14 cellular contexts compared by ENCODE assay signal in genomic region chr2:172496096-172496709, GRCh38.
DNase-seq lines count a peak whose midpoint lies in the region; ATAC-seq and TF ChIP-seq lines count a peak whose summit lies in the region.
"Had no signal": no experiment of that assay in that cellular context is flagged by ENCODE, and none has a peak within 500 bp of the region (broad histone marks: within the 10 kb centered on the region; RNA-seq: fewer than 3 reads in every experiment).

No MANE protein-coding gene starts in this region.

- H3F3A ChIP-seq in MM.1S (ENCODE audit: insufficient read depth, low read length) = peaks cover 28% of the 10 kb centered on the region

- no peaks in the 10 kb centered on the region for H3K27me3 ChIP-seq in MM.1S (replicated peaks; ENCODE audit: insufficient read depth, low read length)
- H3K27me3 ChIP-seq: heart left ventricle had no signal

- H3K36me3 Mint-ChIP-seq in central memory CD8-positive, alpha-beta T cell (ENCODE audit: insufficient read depth) = peaks cover 35% of the 10 kb centered on the region

- no peak overlapping the region for H3K4me3 ChIP-seq in MM.1S (ENCODE audit: low read length)
- H3K4me3 ChIP-seq: heart left ventricle, lower lobe of right lung had no signal

- no peak for TF ChIP-seq CTCF in MM.1S (IDR thresholded peaks at IDR 0.05; ENCODE audit: low read length)

- peaks cover 58% of the 10 kb centered on the region for H3K4me1 ChIP-seq in MM.1S (ENCODE audit: low read length)
- H3K4me1 ChIP-seq: lower lobe of right lung, parathyroid adenoma had no signal

- H3K4me1 Mint-ChIP-seq in central memory CD8-positive, alpha-beta T cell = peaks cover 25% of the 10 kb centered on the region

- H2AFZ ChIP-seq in MM.1S (ENCODE audit: low read length) = 0 out of 2 replicates have a peak overlapping the region, but pooled peaks have one; percentile 6
- H2AFZ ChIP-seq: parathyroid adenoma had no signal

- peak overlapping the region; percentile 15 for H3K4me2 ChIP-seq in MM.1S (ENCODE audit: low read depth, low read length)

- 0 out of 2 replicates have a peak, but pooled peaks cover 6% of the 10 kb centered on the region for H3K36me3 ChIP-seq in MM.1S (replicated peaks; ENCODE audit: insufficient read depth, low read length)

- H3K9me2 ChIP-seq in MM.1S (replicated peaks; ENCODE audit: insufficient read depth, low read length) = no peaks in the 10 kb centered on the region

- DNase-seq in Ammon's horn (ENCODE audit: low spot score) (peak; percentile 10), MM.1S (no peak), HUDEP-2 (lab: John Stamatoyannopoulos, UW; ENCODE audit: unreplicated experiment in 76 of 76) (no peak), D341Med (ENCODE audit: low spot score) (no peak), NCI-H187 (lab: John Stamatoyannopoulos, UW) (no peak)
- DNase-seq in activated CD4-positive, alpha-beta T cell treated with anti-CD3 and anti-CD28 coated beads for 4 hours = peak; percentile 23 to 29
- no peak for DNase-seq in central memory CD8-positive, alpha-beta T cell (ENCODE audit: low spot score in 2 of 2)
- DNase-seq: effector CD8-positive, alpha-beta T cell; heart left ventricle; lower lobe of right lung; NCI-H2029; stimulated activated CD4-positive, alpha-beta T cell treated with anti-CD3 and anti-CD28 coated beads, Interleukin-2, amount 100 ng/mL, for 48 hours had no signal

- peak overlapping the region; percentile 63 for H3K27ac Mint-ChIP-seq in central memory CD8-positive, alpha-beta T cell (ENCODE audit: low read depth)

- H3K9me3 Mint-ChIP-seq in central memory CD8-positive, alpha-beta T cell = no peaks in the 10 kb centered on the region

- peak overlapping the region; percentile 19 for H3K4me3 Mint-ChIP-seq in central memory CD8-positive, alpha-beta T cell

- H3K79me2 ChIP-seq in MM.1S (ENCODE audit: low read length) = 0 out of 2 replicates have a peak, but pooled peaks cover 5% of the 10 kb centered on the region
- H3K79me2 ChIP-seq: parathyroid adenoma had no signal

- no peak overlapping the region for H3K9ac ChIP-seq in MM.1S (ENCODE audit: low read length)
- H3K9ac ChIP-seq: parathyroid adenoma had no signal

- H3K27me3 Mint-ChIP-seq in central memory CD8-positive, alpha-beta T cell = no peaks in the 10 kb centered on the region

- H4K20me1 ChIP-seq in MM.1S (ENCODE audit: insufficient read depth, low read length) = no peaks in the 10 kb centered on the region

- H3K27ac ChIP-seq in MM.1S (ENCODE audit: low read length) = peak overlapping the region; percentile 33; the same call in 1 of the 2 replicates
- H3K27ac ChIP-seq: lower lobe of right lung, parathyroid adenoma had no signal

- peak; percentile 60 for ATAC-seq in central memory CD8-positive, alpha-beta T cell (replicated peaks; ENCODE audit: extremely low read depth, poor library complexity, severe bottlenecking)
- no peak for ATAC-seq in GM21529 (IDR thresholded peaks at IDR 0.05; ENCODE audit: unreplicated experiment)
- ATAC-seq: heart left ventricle had no signal

- H3K9me3 ChIP-seq in MM.1S (replicated peaks; ENCODE audit: insufficient read depth, low read length) = no peaks in the 10 kb centered on the region
- H3K9me3 ChIP-seq: heart left ventricle, lower lobe of right lung had no signal

Comparison
In these comparisons a context has a peak if more than half of its experiments do, and no peak if none do; other contexts are left out.
1. DNase-seq: peak in Ammon's horn (single experiment) and activated CD4-positive, alpha-beta T cell treated with anti-CD3 and anti-CD28 coated beads for 4 hours (2 of 2); none in MM.1S (single experiment), central memory CD8-positive, alpha-beta T cell (0 of 2), HUDEP-2 (0 of 76), D341Med (single experiment) and NCI-H187 (0 of 2).